ENCODE assay signal across 8 cellular contexts in genomic region chr10:28663576-28664368, GRCh38. TPM values are rescaled to one million over a fixed set of nuclear protein-coding genes. Genes with fewer than 3 reads are reported as not detected.
DNase-seq lines count a peak whose midpoint lies in the region; ATAC-seq, FAIRE-seq and TF ChIP-seq lines count a peak whose summit lies in the region.

No MANE protein-coding gene starts in this region.

- DNase-seq in GM12891 (ENCODE audit: insufficient read length, low spot score) = peak; percentile 48
- DNase-seq in NCI-H128 (lab: John Stamatoyannopoulos, UW; ENCODE audit: unreplicated experiment) = peak; percentile 74
- DNase-seq in T follicular helper cell (ENCODE audit: low read depth) = peak; percentile 57
- DNase-seq in adrenal gland = peak; percentile 84 to 94 (median 87)
- DNase-seq in heart right ventricle = peak; percentile 74 to 79
- peak; percentile 85 for DNase-seq in putamen (ENCODE audit: low spot score)

- ATAC-seq in HG02623 (IDR thresholded peaks at IDR 0.05; ENCODE audit: unreplicated experiment) = peak; percentile 82
- ATAC-seq in heart right ventricle = peak; percentile 77 to 92 (median 90)
- no peak for ATAC-seq in GM21576 (IDR thresholded peaks at IDR 0.05; ENCODE audit: unreplicated experiment)

- intact Hi-C loops in adrenal gland (cut with DNase I) = loop anchor here (5.0 to 10.0 kb wide), 3 partner anchors 469 to 641 kb away; no protein-coding TSS in a partner anchor
- intact Hi-C loops in heart right ventricle (cut with DNase I) = loop anchor here (1.0 to 10.0 kb wide), 9 partner anchors 327 to 641 kb away; no protein-coding TSS in a partner anchor

- peaks cover 0 to 4% of the 10 kb centered on the region in 2 donors for H3K4me1 ChIP-seq in adrenal gland (replicated peaks in 1 of 2)
- peaks cover 0 to 14% (median 4%) of the 10 kb centered on the region in 9 donors for H3K4me1 ChIP-seq in heart right ventricle

- TF ChIP-seq CTCF in adrenal gland (IDR thresholded peaks at IDR 0.05) (peak; percentile 92 to 98 (median 96)), heart right ventricle (IDR thresholded peaks at IDR 0.05) (peak; percentile 93 to 98 (median 96))

- TF ChIP-seq POLR2A in GM12891 (IDR thresholded peaks at IDR 0.05; ENCODE audit: low read depth, low read length) (no peak), adrenal gland (IDR thresholded peaks at IDR 0.05) (no peak)

- H3K27ac ChIP-seq in adrenal gland = no peak overlapping the region
- H3K27ac ChIP-seq in heart right ventricle = no peak overlapping the region

- H3K9me3 ChIP-seq in adrenal gland (replicated peaks in 1 of 3) (no peaks in the 10 kb centered on the region), heart right ventricle (no peaks in the 10 kb centered on the region)

- H3K36me3 ChIP-seq in adrenal gland (replicated peaks in 1 of 2) (no peaks in the 10 kb centered on the region), heart right ventricle (no peaks in the 10 kb centered on the region)

- FAIRE-seq in GM12891 (lab: Jason Lieb, UNC) = peak; percentile 86

- H3K27me3 ChIP-seq in adrenal gland (no peaks in the 10 kb centered on the region), heart right ventricle (peaks cover 0 to 29% (median 4%) of the 10 kb centered on the region in 7 donors)

- WGBS in adrenal gland, 4 donors = 5 to 7% (median 5%) methylated on average over 9 of the region's 9 CpGs
- 7 to 8% methylated on average over 9 of the region's 9 CpGs for WGBS in heart right ventricle, 2 donors

- H3K4me3 ChIP-seq in adrenal gland = no peak overlapping the region
- H3K4me3 ChIP-seq in heart right ventricle = no peak overlapping the region

TF ChIP-seq in GM12891, 5 proteins besides CTCF, POLR2A, EP300 and RAD21:
- no peak for TF ChIP-seq POLR2AphosphoS5 (IDR thresholded peaks at IDR 0.05; ENCODE audit: low read depth, low read length)
- no peak for TF ChIP-seq TAF1 (IDR thresholded peaks at IDR 0.05; ENCODE audit: low read depth, low read length)
- TF ChIP-seq SPI1 (IDR thresholded peaks at IDR 0.05; ENCODE audit: low read depth, low read length) = no peak
- TF ChIP-seq PAX5 (IDR thresholded peaks at IDR 0.05; ENCODE audit: insufficient read depth, low read length, severe bottlenecking) = no peak
- TF ChIP-seq POU2F2 (IDR thresholded peaks at IDR 0.05; ENCODE audit: low read depth, low read length) = no peak
TF ChIP-seq in GM12891: peak in this region for 0.

RNA-seq across cellular contexts. Expression of gene BAMBI, which starts 13.5 kb away (rescaled TPM):
- polyA plus RNA-seq in GM12891 (2012; ENCODE audit: low read depth, missing spikeins) = not detected
- 100 to 1,000 TPM in 2 of 8 donors, 10 to 100 TPM in 6; 19.5 to 114 (median 82.6) TPM for total RNA-seq in adrenal gland
- 10 to 100 TPM; 21.0 to 41.6 (median 21.2) TPM for polyA plus RNA-seq in adrenal gland
- 10 to 100 TPM; 11.0 to 29.6 (median 21.3) TPM for total RNA-seq in heart right ventricle
- 10 to 100 TPM in 1 of 2 donors, 1 to 10 TPM in 1; 5.0 to 52.7 TPM for polyA plus RNA-seq in heart right ventricle
